In the genomic region with DNA sequence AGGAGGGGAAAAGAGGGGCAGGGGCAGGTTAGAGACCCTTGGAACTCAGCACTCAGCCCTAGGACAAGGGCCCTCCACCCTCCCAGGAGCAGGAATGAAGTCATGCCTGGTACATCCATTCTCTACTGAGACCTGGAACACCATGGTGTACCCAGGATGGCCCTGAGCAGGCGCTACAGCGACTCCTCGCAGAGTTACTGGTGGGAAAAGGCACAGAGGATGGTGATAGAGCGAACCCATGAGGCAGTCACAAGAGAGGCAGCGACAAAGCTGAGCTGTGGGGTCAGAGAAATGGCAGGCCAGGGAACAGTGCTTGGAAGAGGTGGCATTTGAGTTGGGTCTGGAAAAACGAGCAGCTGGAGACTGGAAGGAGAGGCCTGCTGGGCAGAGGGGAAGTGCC, we compare ENCODE assay signal across 17 cellular contexts. TPM values are rescaled to one million over a fixed set of nuclear protein-coding genes. Genes with fewer than 3 reads are reported as not detected.
A peak's percentile ranks its signal among the peaks of the same experiment; 100 is the strongest.
DNase-seq lines count a peak whose midpoint lies in the region; ATAC-seq and TF ChIP-seq lines count a peak whose summit lies in the region.
"Had no signal": no experiment of that assay in that cellular context is flagged by ENCODE, and none has a peak within 500 bp of the region (broad histone marks: within the 10 kb centered on the region; RNA-seq: fewer than 3 reads in every experiment).

No MANE protein-coding gene starts in this region.

- peaks cover 93% of the 10 kb centered on the region for H3K27me3 Mint-ChIP-seq in endodermal cell (ENCODE audit: insufficient read depth)

- no peak overlapping the region for H3K27ac Mint-ChIP-seq in endodermal cell

- H3K36me3 Mint-ChIP-seq in endodermal cell (ENCODE audit: low read depth), result no peaks in the 10 kb centered on the region

- no peaks in the 10 kb centered on the region for H3K9me3 Mint-ChIP-seq in endodermal cell

- peaks cover 6% of the 10 kb centered on the region for H3K4me1 Mint-ChIP-seq in endodermal cell

- H3K9ac ChIP-seq in endodermal cell (ENCODE audit: extremely low read depth, low read length, poor library complexity, severe bottlenecking), result no peak overlapping the region

- peak; percentile 76 for DNase-seq in H7
- DNase-seq in WERI-Rb-1, result no peak
- DNase-seq in endodermal cell, result peak; percentile 83
- DNase-seq in retina, result peak; percentile 47
- DNase-seq in GM10266 (ENCODE audit: extremely low spot score), result no peak
- DNase-seq in NCI-H446 (lab: John Stamatoyannopoulos, UW), result no peak
- DNase-seq: ACHN, AML-193, Caco-2, DMS53, HCEC 1CT, KBM-7, NCI-H1417 treated with DMSO at 0.1 percent for 48 hours, NCI-H2029, SIG-M5 had no signal

- no peak for ATAC-seq in HG03039 (IDR thresholded peaks at IDR 0.05; ENCODE audit: unreplicated experiment)

- H3K27me3 ChIP-seq in H7 (ENCODE audit: control insufficient read depth, insufficient read depth, low read length) (peaks cover 95% of the 10 kb centered on the region), WERI-Rb-1 (ENCODE audit: insufficient read depth, low read depth, severe bottlenecking) (no peaks in the 10 kb centered on the region), endodermal cell (ENCODE audit: control insufficient read depth, insufficient read depth, low read length, poor library complexity, severe bottlenecking) (peaks cover 92% of the 10 kb centered on the region)

- 56 to 69% methylated on average over 5 to 6 of the region's 6 CpGs for WGBS in endodermal cell (ENCODE audit: insufficient coverage in 1 of 2, insufficient read length in 1 of 2), 2 experiments

- H3K4me3 ChIP-seq in H7 (ENCODE audit: insufficient read depth, low read depth, low read length) (no peak overlapping the region), WERI-Rb-1 (ENCODE audit: low read depth, low read length) (no peak overlapping the region), endodermal cell (ENCODE audit: low read length) (no peak overlapping the region)

- H3K4me3 Mint-ChIP-seq in endodermal cell, result no peak overlapping the region

- peak; percentile 13; the same call in 1 of the 2 replicates for TF ChIP-seq CTCF in WERI-Rb-1 (IDR thresholded peaks at IDR 0.05; ENCODE audit: low read depth, low read length)
- TF ChIP-seq CTCF in endodermal cell (conservative IDR thresholded peaks at IDR 0.05), result peak; percentile 54
- no peak for TF ChIP-seq CTCF in GM10266 (IDR thresholded peaks at IDR 0.05; ENCODE audit: control insufficient read depth, insufficient read depth, low read depth, missing control alignments)

- H3K4me1 ChIP-seq in endodermal cell (ENCODE audit: control insufficient read depth, insufficient read depth, low read length), result peaks cover 4% of the 10 kb centered on the region

- H3K27ac ChIP-seq in WERI-Rb-1, result no peak overlapping the region
- peak overlapping the region; percentile 7 for H3K27ac ChIP-seq in endodermal cell (ENCODE audit: low read depth, low read length)

- H3K9me3 ChIP-seq in WERI-Rb-1 (ENCODE audit: severe bottlenecking) (no peaks in the 10 kb centered on the region), endodermal cell (ENCODE audit: control insufficient read depth, low read length) (no peaks in the 10 kb centered on the region)
- H3K9me3 ChIP-seq: Caco-2 had no signal

- H3K36me3 ChIP-seq in H7 (replicated peaks; ENCODE audit: control insufficient read depth, insufficient read depth, low read length) (no peaks in the 10 kb centered on the region), WERI-Rb-1 (no peaks in the 10 kb centered on the region), endodermal cell (ENCODE audit: control insufficient read depth, insufficient read depth, low read length) (no peaks in the 10 kb centered on the region)

RNA-seq across cellular contexts. Expression of gene SRCIN1, which starts 37.5 kb away (rescaled TPM):
- total RNA-seq in H7 (2014; rRNA removed; shearing (Covaris generic)), result 2.3 TPM in 2 replicates
- total RNA-seq in endodermal cell, result 1 to 10 TPM; 2.8 to 5.9 TPM
- 13.0 TPM for polyA plus RNA-seq in endodermal cell (2013, experiment 1 of 2)
- polyA plus RNA-seq in endodermal cell (2013, experiment 2 of 2), result 12.7 TPM
- total RNA-seq: RPMI7951 had no signal

Comparison
In these comparisons a context has a peak if more than half of its experiments do, and no peak if none do; other contexts are left out.
1. DNase-seq: peak in H7 (single experiment), endodermal cell (single experiment) and retina (single experiment); none in WERI-Rb-1 (single experiment), GM10266 (single experiment) and NCI-H446 (0 of 2).